Comparison of ENCODE assay signal across 8 cellular contexts in genomic region chr1:101257500-101258325, GRCh38. TPM values are rescaled to one million over a fixed set of nuclear protein-coding genes. Genes with fewer than 3 reads are reported as not detected.
A peak's percentile ranks its signal among the peaks of the same experiment; 100 is the strongest.
DNase-seq lines count a peak whose midpoint lies in the region; ATAC-seq and TF ChIP-seq lines count a peak whose summit lies in the region.

No MANE protein-coding gene starts in this region.

- H3K9me3 ChIP-seq in BE2C, result no peaks in the 10 kb centered on the region
- H3K9me3 ChIP-seq in PC-9 (ENCODE audit: insufficient read depth, low read depth), result no peaks in the 10 kb centered on the region

- CTCF ChIA-PET in PC-9 (lab: Charles Lee), result interaction anchor here (0.6 to 0.7 kb wide), 2 partner anchors 10 to 903 kb away, joined by 6 to 18 read pairs; no protein-coding TSS in a partner anchor

- no peaks in the 10 kb centered on the region for H4K20me1 ChIP-seq in PC-9 (ENCODE audit: insufficient read depth)

- DNase-seq in BE2C (peak; percentile 64), PC-9 (peak; percentile 72 to 76), islet precursor cell (peak; percentile 89), cortex of kidney (lab: John Stamatoyannopoulos, UW) (no peak), NCI-H524 treated with DMSO at 0.1 percent for 48 hours (lab: John Stamatoyannopoulos, UW) (no peak), DMS114 treated with DMSO at 0.1 percent for 48 hours (lab: John Stamatoyannopoulos, UW; ENCODE audit: unreplicated experiment) (no peak)

- H2AFZ ChIP-seq in PC-9, result no peak overlapping the region

- peaks cover 21% of the 10 kb centered on the region; the same call in 1 of the 2 replicates for H3F3A ChIP-seq in PC-9 (ENCODE audit: insufficient read depth, low read depth)

- POLR2A ChIA-PET in PC-9 (lab: Charles Lee; ENCODE audit: unreplicated experiment), result no interaction called here

- H3K79me2 ChIP-seq in PC-9 (ENCODE audit: low read depth), result no peaks in the 10 kb centered on the region

- BruUV-seq in PC-9 (replicated peaks; lab: Mats Ljungman, UMichigan), result no TSS peak

- peak overlapping the region; percentile 84 for H3K27ac ChIP-seq in PC-9

- H3K27me3 ChIP-seq in BE2C, result no peaks in the 10 kb centered on the region
- no peaks in the 10 kb centered on the region for H3K27me3 ChIP-seq in PC-9 (ENCODE audit: insufficient read depth, low read depth)

- peak overlapping the region; percentile 62 for H3K4me2 ChIP-seq in PC-9

- H3K4me1 ChIP-seq in BE2C, result peaks cover 5% of the 10 kb centered on the region
- H3K4me1 ChIP-seq in PC-9 (replicated peaks; ENCODE audit: insufficient read depth), result peaks cover 58% of the 10 kb centered on the region

- H3K36me3 ChIP-seq in BE2C (no peaks in the 10 kb centered on the region), PC-9 (ENCODE audit: low read depth) (no peaks in the 10 kb centered on the region)

- H3K4me3 ChIP-seq in BE2C (ENCODE audit: low read depth, low read length) (no peak overlapping the region), PC-9 (no peak overlapping the region)

- TF ChIP-seq CTCF in BE2C (IDR thresholded peaks at IDR 0.05; ENCODE audit: low read depth, low read length) (no peak), PC-9 (conservative IDR thresholded peaks at IDR 0.05) (no peak)

- ATAC-seq in GM18907 (IDR thresholded peaks at IDR 0.05; ENCODE audit: unreplicated experiment) (peak; percentile 94), HG03060 (IDR thresholded peaks at IDR 0.05; ENCODE audit: low read depth, unreplicated experiment) (peak; percentile 83)

- H3K9me2 ChIP-seq in PC-9 (ENCODE audit: insufficient read depth), result no peaks in the 10 kb centered on the region

- intact Hi-C loops in PC-9 (cut with micrococcal nuclease; ENCODE audit: unreplicated experiment), result no loop called here

RNA-seq across cellular contexts. Expression of gene S1PR1, which starts 20.9 kb away (rescaled TPM):
- polyA plus RNA-seq in BE2C (2012; ENCODE audit: insufficient read depth, insufficient read length, low read depth), result 8.5 TPM
- 0.15 and 0.68 TPM in 2 replicates for total RNA-seq in PC-9 (2021)

Comparison
In these comparisons a context has a peak if more than half of its experiments do, and no peak if none do; other contexts are left out.
1. DNase-seq: peak in BE2C (single experiment), PC-9 (2 of 2) and islet precursor cell (single experiment); none in cortex of kidney (single experiment), NCI-H524 treated with DMSO at 0.1 percent for 48 hours (single experiment) and DMS114 treated with DMSO at 0.1 percent for 48 hours (single experiment).